Comparison of ENCODE assay signal across 11 cellular contexts in the genomic region with DNA sequence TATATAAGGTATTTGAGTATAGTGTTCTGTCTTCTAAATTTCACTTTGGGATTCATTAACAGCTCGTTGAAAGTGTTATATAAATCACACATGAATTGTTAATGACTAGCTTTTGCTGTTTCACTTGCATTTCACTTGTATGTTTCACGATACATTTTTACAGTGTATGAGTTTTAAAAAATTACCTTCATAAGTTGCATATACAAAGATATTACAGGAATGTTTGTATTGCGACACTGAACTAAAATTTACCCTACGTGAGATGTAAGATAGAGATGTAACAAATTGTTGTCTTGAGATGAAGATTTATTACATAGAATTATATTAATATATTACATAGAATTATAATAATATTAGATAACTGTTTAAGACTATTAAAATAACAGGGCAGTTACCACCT. TPM values are rescaled to one million over a fixed set of nuclear protein-coding genes. Genes with fewer than 3 reads are reported as not detected.
A peak's percentile ranks its signal among the peaks of the same experiment; 100 is the strongest.
DNase-seq lines count a peak whose midpoint lies in the region; ATAC-seq, FAIRE-seq and TF ChIP-seq lines count a peak whose summit lies in the region.
"Had no signal": no experiment of that assay in that cellular context is flagged by ENCODE, and none has a peak within 500 bp of the region (broad histone marks: within the 10 kb centered on the region; RNA-seq: fewer than 3 reads in every experiment).

No MANE protein-coding gene starts in this region.

- dilution Hi-C loops in keratinocyte (cut with MboI; ENCODE audit: extremely low pct_ligation_motif_present, low sequenced_read_pairs) = no loop called here

- DNase-seq in activated T-cell treated with anti-CD3 and anti-CD28 coated beads, Interleukin-2, amount 50 U/mL, for 72 hours = no peak
- DNase-seq in activated T-cell treated with anti-CD3 and anti-CD28 coated beads for 4 hours (no peak), keratinocyte (ENCODE audit: low read depth, low spot score) (no peak), HEK293T (ENCODE audit: extremely low spot score) (no peak), epidermal melanocyte (ENCODE audit: insufficient read length, low spot score) (no peak), cortex of kidney (lab: John Stamatoyannopoulos, UW) (no peak)
- no peak for DNase-seq in activated naive CD4-positive, alpha-beta T cell treated with anti-CD3 and anti-CD28 coated beads, Interleukin-2, amount 50 U/mL, for 72 hours (ENCODE audit: low spot score in 2 of 2)
- DNase-seq: COR-L47, NCI-H2171 had no signal

- 94% methylated on average over 4 of the region's 4 CpGs for WGBS in thymus

- no peak overlapping the region for H2AFZ ChIP-seq in keratinocyte (ENCODE audit: control insufficient read depth, low read length)

- CTCF ChIA-PET in HEK293T (lab: Yijun Ruan, JAX) = interaction anchor here (0.7 kb wide), 1 partner anchor 175 kb away, joined by 3 read pairs; no protein-coding TSS in a partner anchor

- FAIRE-seq in keratinocyte (lab: Jason Lieb, UNC) = no peak

- peaks cover 44% of the 10 kb centered on the region for H3K4me1 Mint-ChIP-seq in activated T-cell treated with anti-CD3 and anti-CD28 coated beads, Interleukin-2, amount 50 U/mL, for 72 hours (ENCODE audit: low read depth)

- peaks cover 25% of the 10 kb centered on the region for H3K79me2 ChIP-seq in keratinocyte (ENCODE audit: control insufficient read depth, insufficient read depth, low read length)

- H3K4me2 ChIP-seq in keratinocyte (ENCODE audit: control insufficient read depth, extremely low read depth, insufficient read depth, low read depth, low read length) = peak overlapping the region; percentile 99

- peaks cover 13 to 14% of the 10 kb centered on the region in 2 experiments for H3K36me3 ChIP-seq in keratinocyte (ENCODE audit: control insufficient read depth in 2 of 2, extremely low read depth in 1 of 2, insufficient read depth in 2 of 2, low read length in 2 of 2)
- H3K36me3 ChIP-seq in thymus (ENCODE audit: control insufficient read depth, insufficient read depth) = peaks cover 29% of the 10 kb centered on the region

- H3K27ac ChIP-seq in keratinocyte (ENCODE audit: control insufficient read depth, insufficient read depth, low read length) (peak overlapping the region; percentile 76), thymus (ENCODE audit: low read depth) (no peak overlapping the region)

- no peaks in the 10 kb centered on the region for H4K20me1 ChIP-seq in keratinocyte (ENCODE audit: control insufficient read depth, extremely low read depth, insufficient read depth, low read length)

- H3K27me3 Mint-ChIP-seq in activated T-cell treated with anti-CD3 and anti-CD28 coated beads, Interleukin-2, amount 50 U/mL, for 72 hours (ENCODE audit: low read depth) = no peaks in the 10 kb centered on the region

- ATAC-seq in activated T-cell treated with anti-CD3 and anti-CD28 coated beads, Interleukin-2, amount 50 U/mL, for 72 hours (replicated peaks in 1 of 2) = no peak
- no peak for ATAC-seq in activated naive CD4-positive, alpha-beta T cell treated with anti-CD3 and anti-CD28 coated beads, Interleukin-2, amount 50 U/mL, for 72 hours
- ATAC-seq: left colon had no signal

- peaks cover 6 to 27% of the 10 kb centered on the region in 2 donors for H3K36me3 Mint-ChIP-seq in activated T-cell treated with anti-CD3 and anti-CD28 coated beads, Interleukin-2, amount 50 U/mL, for 72 hours (ENCODE audit: insufficient read depth in 2 of 2)
- peaks cover 28 to 31% of the 10 kb centered on the region in 2 donors for H3K36me3 Mint-ChIP-seq in activated naive CD4-positive, alpha-beta T cell treated with anti-CD3 and anti-CD28 coated beads, Interleukin-2, amount 50 U/mL, for 72 hours

- POLR2A ChIA-PET in HEK293T (lab: Yijun Ruan, JAX) = no interaction called here

- H3K4me3 ChIP-seq in keratinocyte (ENCODE audit: control insufficient read depth in 2 of 3, extremely low read depth in 1 of 3, insufficient read depth in 2 of 3, low read depth in 1 of 3, low read length in 3 of 3) (peak overlapping the region; percentile 79 to 94 (median 86)), thymus (ENCODE audit: low read length) (peak overlapping the region; percentile 95)

- H3K27me3 ChIP-seq in keratinocyte (ENCODE audit: control insufficient read depth, extremely low read depth, insufficient read depth, low read length) = no peaks in the 10 kb centered on the region
- no peaks in the 10 kb centered on the region for H3K27me3 ChIP-seq in thymus (ENCODE audit: control insufficient read depth, insufficient read depth)

- H3K9ac ChIP-seq in keratinocyte (ENCODE audit: control insufficient read depth, extremely low read depth, insufficient read depth, low read length) = peak overlapping the region; percentile 88

- peak overlapping the region; percentile 81 to 99 for H3K4me3 Mint-ChIP-seq in activated T-cell treated with anti-CD3 and anti-CD28 coated beads, Interleukin-2, amount 50 U/mL, for 72 hours

- H3K4me1 ChIP-seq in keratinocyte (ENCODE audit: control insufficient read depth, extremely low read depth, insufficient read depth, low read length) = peaks cover 5% of the 10 kb centered on the region
- peaks cover 5% of the 10 kb centered on the region for H3K4me1 ChIP-seq in thymus (ENCODE audit: control insufficient read depth, insufficient read depth, low read length)

- peaks cover 3% of the 10 kb centered on the region in 2 donors for H3K9me3 Mint-ChIP-seq in activated T-cell treated with anti-CD3 and anti-CD28 coated beads, Interleukin-2, amount 50 U/mL, for 72 hours
- H3K9me3 Mint-ChIP-seq in activated naive CD4-positive, alpha-beta T cell treated with anti-CD3 and anti-CD28 coated beads, Interleukin-2, amount 50 U/mL, for 72 hours = peaks cover 0 to 4% of the 10 kb centered on the region in 2 donors

- H3K9me1 ChIP-seq in keratinocyte (ENCODE audit: control insufficient read depth, extremely low read depth, insufficient read depth, low read length) = no peaks in the 10 kb centered on the region

- peak overlapping the region; percentile 92 for H3K27ac Mint-ChIP-seq in activated T-cell treated with anti-CD3 and anti-CD28 coated beads, Interleukin-2, amount 50 U/mL, for 72 hours
- H3K27ac Mint-ChIP-seq in activated naive CD4-positive, alpha-beta T cell treated with anti-CD3 and anti-CD28 coated beads, Interleukin-2, amount 50 U/mL, for 72 hours = peak overlapping the region; percentile 85 to 92

- H3K9me3 ChIP-seq in keratinocyte (ENCODE audit: control insufficient read depth, low read depth, low read length) = no peaks in the 10 kb centered on the region
- H3K9me3 ChIP-seq in thymus (ENCODE audit: control insufficient read depth) = no peaks in the 10 kb centered on the region

- TF ChIP-seq CTCF in keratinocyte (optimal IDR thresholded peaks at IDR 0.05 in 1 of 3, IDR thresholded peaks at IDR 0.05 in 1 of 3, conservative IDR thresholded peaks at IDR 0.05 in 1 of 3; ENCODE audit: extremely low read depth in 1 of 3, insufficient read depth in 2 of 3, low read length in 3 of 3) = no peak

TF ChIP-seq in HEK293T, 16 proteins besides CTCF, POLR2A, EP300 and RAD21:
- TF ChIP-seq FOXK2 (IDR thresholded peaks at IDR 0.05) (no peak), ZNF384 (IDR thresholded peaks at IDR 0.05) (no peak), ELF4 (IDR thresholded peaks at IDR 0.05) (no peak), SP1 (IDR thresholded peaks at IDR 0.05) (no peak), TARDBP (IDR thresholded peaks at IDR 0.05) (no peak)
TF ChIP-seq in HEK293T: peak in this region for 0.

RNA-seq across cellular contexts. Expression of gene CDC16, which starts 1.5 kb away (rescaled TPM):
- 10 to 100 TPM; 75.1 to 99.4 TPM for total RNA-seq in activated T-cell treated with anti-CD3 and anti-CD28 coated beads, Interleukin-2, amount 50 U/mL, for 72 hours
- 100 to 1,000 TPM in 1 of 2 donors, 10 to 100 TPM in 1; 85.1 to 108 TPM for total RNA-seq in activated naive CD4-positive, alpha-beta T cell treated with anti-CD3 and anti-CD28 coated beads, Interleukin-2, amount 50 U/mL, for 72 hours
- polyA plus RNA-seq in keratinocyte (66.4 to 91.8 TPM (median 74.5 TPM) in 3 replicates), thymus (125 TPM)
- 117 TPM for polyA plus RNA-seq in keratinocyte (2011; ENCODE audit: low read depth)
- 54.7 and 95.4 TPM in 2 replicates for polyA plus RNA-seq in keratinocyte (2011; cell fraction: cytosol; rRNA removed)
- 123 and 150 TPM in 2 replicates for polyA plus RNA-seq in keratinocyte (2011; cell fraction: nucleus; rRNA removed)
- 52.5 and 53.2 TPM in 2 replicates for polyA plus RNA-seq in keratinocyte (2012; ENCODE audit: low replicate concordance)
- 20.1 to 79.7 TPM (median 41.6 TPM) in 3 replicates for polyA minus RNA-seq in keratinocyte
- 34.7 TPM for polyA minus RNA-seq in keratinocyte (2011; cell fraction: cytosol; rRNA and poly(A)+ RNA removed)
- polyA minus RNA-seq in keratinocyte (2011; cell fraction: nucleus; rRNA and poly(A)+ RNA removed) = 36.8 and 65.9 TPM in 2 replicates

RNA-seq across cellular contexts. Expression of gene UPF3A, which starts 45.2 kb away (rescaled TPM):
- 10 to 100 TPM; 66.4 to 81.5 TPM for total RNA-seq in activated T-cell treated with anti-CD3 and anti-CD28 coated beads, Interleukin-2, amount 50 U/mL, for 72 hours
- total RNA-seq in activated naive CD4-positive, alpha-beta T cell treated with anti-CD3 and anti-CD28 coated beads, Interleukin-2, amount 50 U/mL, for 72 hours = 10 to 100 TPM; 42.2 to 76.8 TPM
- polyA plus RNA-seq in keratinocyte (41.1 to 60.8 TPM (median 42.2 TPM) in 3 replicates), thymus (81.0 TPM)
- polyA plus RNA-seq in keratinocyte (2011; ENCODE audit: low read depth) = 51.5 TPM
- polyA plus RNA-seq in keratinocyte (2011; cell fraction: cytosol; rRNA removed) = 46.3 and 47.6 TPM in 2 replicates
- 78.2 and 100 TPM in 2 replicates for polyA plus RNA-seq in keratinocyte (2011; cell fraction: nucleus; rRNA removed)
- polyA plus RNA-seq in keratinocyte (2012; ENCODE audit: low replicate concordance) = 27.9 and 47.5 TPM in 2 replicates
- polyA minus RNA-seq in keratinocyte = 9.7 to 15.9 TPM (median 12.3 TPM) in 3 replicates
- polyA minus RNA-seq in keratinocyte (2011; cell fraction: cytosol; rRNA and poly(A)+ RNA removed) = 20.9 TPM
- 12.1 and 18.3 TPM in 2 replicates for polyA minus RNA-seq in keratinocyte (2011; cell fraction: nucleus; rRNA and poly(A)+ RNA removed)

RNA-seq across cellular contexts. Expression of gene CFAP97D2, which starts 57.2 kb away (rescaled TPM):
- total RNA-seq in activated T-cell treated with anti-CD3 and anti-CD28 coated beads, Interleukin-2, amount 50 U/mL, for 72 hours = 1 to 10 TPM in 1 of 2 donors, under 1 TPM in 1; 0.36 to 1.1 TPM
- total RNA-seq in activated naive CD4-positive, alpha-beta T cell treated with anti-CD3 and anti-CD28 coated beads, Interleukin-2, amount 50 U/mL, for 72 hours = not detected
- not detected in 3 replicates for polyA plus RNA-seq in keratinocyte
- not detected for polyA plus RNA-seq in keratinocyte (2011; ENCODE audit: low read depth)
- polyA plus RNA-seq in keratinocyte (2011; cell fraction: cytosol; rRNA removed) = not detected in 2 replicates
- not detected in 2 replicates for polyA plus RNA-seq in keratinocyte (2011; cell fraction: nucleus; rRNA removed)
- not detected in 2 replicates for polyA plus RNA-seq in keratinocyte (2012; ENCODE audit: low replicate concordance)
- not detected in 3 replicates for polyA minus RNA-seq in keratinocyte
- polyA minus RNA-seq in keratinocyte (2011; cell fraction: cytosol; rRNA and poly(A)+ RNA removed) = not detected
- polyA minus RNA-seq in keratinocyte (2011; cell fraction: nucleus; rRNA and poly(A)+ RNA removed) = not detected in 2 replicates
- 0.34 TPM for polyA plus RNA-seq in thymus
- total RNA-seq: left colon had no signal
